1 cellular context compared by ENCODE assay signal in genomic region chr9:121837113-121838010, GRCh38.
TF ChIP-seq lines count a peak whose summit lies in the region.

No MANE protein-coding gene starts in this region.

TF ChIP-seq in GM23338, 12 proteins besides CTCF, POLR2A, EP300 and RAD21:
- TF ChIP-seq REST (IDR thresholded peaks at IDR 0.05; ENCODE audit: unreplicated experiment) (no peak), STAT1 (IDR thresholded peaks at IDR 0.05; ENCODE audit: unreplicated experiment) (no peak)
